ENCODE assay signal across 22 cellular contexts in the genomic region with DNA sequence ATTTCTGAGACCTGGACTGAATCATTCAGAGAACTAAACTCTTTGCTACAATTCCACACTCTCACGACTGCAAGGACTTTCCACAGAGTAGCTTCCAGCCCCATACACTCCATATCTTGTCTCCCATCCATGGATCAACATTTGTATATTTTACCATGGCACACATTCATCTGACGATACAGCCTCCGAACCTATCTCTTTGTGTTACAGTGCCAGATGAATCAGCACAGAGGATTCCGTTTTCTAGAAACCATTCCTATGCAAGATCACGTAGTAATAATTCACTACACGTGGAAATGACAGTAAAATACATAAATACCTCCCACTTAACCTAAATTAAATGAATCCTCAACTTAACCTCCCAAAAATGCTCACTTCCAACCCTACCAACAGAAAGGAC.
DNase-seq lines count a peak whose midpoint lies in the region; ATAC-seq and TF ChIP-seq lines count a peak whose summit lies in the region.
"Had no signal": no experiment of that assay in that cellular context is flagged by ENCODE, and none has a peak within 500 bp of the region (broad histone marks: within the 10 kb centered on the region; RNA-seq: fewer than 3 reads in every experiment).

No MANE protein-coding gene starts in this region.

- no peak overlapping the region for H2AK5ac ChIP-seq in IMR-90 (ENCODE audit: low read depth, low read length)

- H3K36me3 ChIP-seq in IMR-90 (ENCODE audit: control insufficient read depth, insufficient read depth, low read length) (no peaks in the 10 kb centered on the region), esophagus muscularis mucosa (no peaks in the 10 kb centered on the region), upper lobe of right lung (no peaks in the 10 kb centered on the region)
- H3K36me3 ChIP-seq: BE2C, BLaER1 had no signal

- H3K9me1 ChIP-seq in IMR-90 (ENCODE audit: insufficient read depth, low read length) = no peaks in the 10 kb centered on the region

- H3K27me3 ChIP-seq in IMR-90 (ENCODE audit: control insufficient read depth, insufficient read depth, low read length) (no peaks in the 10 kb centered on the region), esophagus muscularis mucosa (no peaks in the 10 kb centered on the region), upper lobe of right lung (no peaks in the 10 kb centered on the region)
- H3K27me3 ChIP-seq: BE2C, BLaER1 had no signal

- no TSS peak for BruUV-seq in IMR-90 (replicated peaks; lab: Mats Ljungman, UMichigan)

- H4K20me1 ChIP-seq in IMR-90 (ENCODE audit: insufficient read depth, low read length) = no peaks in the 10 kb centered on the region
- H4K20me1 ChIP-seq: BLaER1 had no signal

- 77% methylated on average over 5 of the region's 6 CpGs; no CpG with 5 or more reads in 1 of the 2 experiments for WGBS in IMR-90 (ENCODE audit: extremely low coverage in 2 of 2, insufficient read length in 1 of 2), 2 experiments
- 84% methylated on average over 6 of the region's 6 CpGs for WGBS in esophagus muscularis mucosa

- H3K9me3 ChIP-seq in IMR-90 (ENCODE audit: control insufficient read depth, insufficient read depth, low read length) (no peaks in the 10 kb centered on the region), esophagus muscularis mucosa (peaks cover 0 to 5% (median 0%) of the 10 kb centered on the region in 4 donors), upper lobe of right lung (no peaks in the 10 kb centered on the region)
- H3K9me3 ChIP-seq: BE2C, BLaER1 had no signal

- no peaks in the 10 kb centered on the region for H3K79me1 ChIP-seq in IMR-90 (ENCODE audit: low read depth in 1 of 2, low read length in 2 of 2)

- TF ChIP-seq EP300 in esophagus muscularis mucosa (IDR thresholded peaks at IDR 0.05) = no peak

- POLR2A ChIA-PET in IMR-90 (lab: Charles Lee; ENCODE audit: unreplicated experiment) = no interaction called here

- no peak for TF ChIP-seq POLR2A in IMR-90 (IDR thresholded peaks at IDR 0.05; ENCODE audit: low read depth, low read length)
- no peak for TF ChIP-seq POLR2A in esophagus muscularis mucosa (IDR thresholded peaks at IDR 0.05; ENCODE audit: low read depth)

- H3K4me2 ChIP-seq in IMR-90 (ENCODE audit: low read depth, low read length) = no peak overlapping the region
- H3K4me2 ChIP-seq: BLaER1 had no signal

- no peak for TF ChIP-seq RAD21 in IMR-90 (IDR thresholded peaks at IDR 0.05; ENCODE audit: low read length)

- DNase-seq in IMR-90 (peak; percentile 14), amniotic epithelial cell (ENCODE audit: low read depth) (peak; percentile 71), esophagus muscularis mucosa (ENCODE audit: extremely low spot score) (peak; percentile 8), upper lobe of right lung (no peak), substantia nigra (lab: John Stamatoyannopoulos, UW) (no peak)
- DNase-seq: 8988T; ACHN; BE2C; C1 segment of cervical spinal cord; CD4-positive, alpha-beta memory T cell; CD4-positive, CD25-positive, alpha-beta regulatory T cell; CD8-positive, alpha-beta memory T cell; COR-L47; DMS 273 treated with DMSO at 0.1 percent for 48 hours; DMS153; DMS53; DMS79; DND-41; GF-D8 had no signal

- TF ChIP-seq CTCF in IMR-90 (conservative IDR thresholded peaks at IDR 0.05; ENCODE audit: low read depth, low read length) (no peak), esophagus muscularis mucosa (IDR thresholded peaks at IDR 0.05) (no peak), upper lobe of right lung (IDR thresholded peaks at IDR 0.05) (no peak)

- no peak overlapping the region for H2AFZ ChIP-seq in IMR-90 (replicated peaks; ENCODE audit: low read length, poor library complexity)

- no peak overlapping the region for H4K91ac ChIP-seq in IMR-90 (ENCODE audit: insufficient read depth, low read depth, low read length)

- no peak overlapping the region for H2BK120ac ChIP-seq in IMR-90 (ENCODE audit: low read depth, low read length)

- no peak overlapping the region for H3K4ac ChIP-seq in IMR-90 (ENCODE audit: low read depth, low read length)

- no peak overlapping the region for H3K14ac ChIP-seq in IMR-90 (replicated peaks; ENCODE audit: low read depth, low read length)

- in situ Hi-C loops in IMR-90 (cut with MboI; ENCODE audit: low sequenced_read_pairs) = no loop called here

- CTCF ChIA-PET in IMR-90 (lab: Yijun Ruan, JAX) = no interaction called here

- H3K56ac ChIP-seq in IMR-90 (ENCODE audit: extremely low read depth, insufficient read depth, low read length) = no peak overlapping the region

- no peak overlapping the region for H2BK15ac ChIP-seq in IMR-90 (ENCODE audit: low read depth, low read length)

- H4K8ac ChIP-seq in IMR-90 (ENCODE audit: low read depth in 2 of 2, low read length in 2 of 2) = no peak overlapping the region

- H3K4me1 ChIP-seq in IMR-90 (ENCODE audit: control insufficient read depth, insufficient read depth, low read length) = no peaks in the 10 kb centered on the region
- H3K4me1 ChIP-seq in esophagus muscularis mucosa = no peaks in the 10 kb centered on the region
- no peaks in the 10 kb centered on the region for H3K4me1 ChIP-seq in upper lobe of right lung
- H3K4me1 ChIP-seq: BE2C, BLaER1 had no signal

- dilution Hi-C loops in IMR-90 (cut with HindIII; ENCODE audit: low sequenced_read_pairs, unreplicated experiment) = no loop called here

- H2AK9ac ChIP-seq in IMR-90 (replicated peaks; ENCODE audit: low read depth, low read length, poor library complexity) = no peak overlapping the region

- no peak overlapping the region for H3K27ac ChIP-seq in IMR-90 (ENCODE audit: insufficient read depth, low read length)
- no peak overlapping the region for H3K27ac ChIP-seq in esophagus muscularis mucosa (replicated peaks in 1 of 4)
- no peak overlapping the region for H3K27ac ChIP-seq in upper lobe of right lung
- no peak overlapping the region for H3K27ac ChIP-seq in substantia nigra (ENCODE audit: low read depth, low read length, poor library complexity, severe bottlenecking)
- H3K27ac ChIP-seq: BLaER1 had no signal

- H3K18ac ChIP-seq in IMR-90 (ENCODE audit: low read depth, low read length) = no peak overlapping the region

- H4K5ac ChIP-seq in IMR-90 (ENCODE audit: low read depth, low read length) = no peak overlapping the region

- H3K4me3 ChIP-seq in IMR-90 (ENCODE audit: insufficient read depth, low read depth, low read length) (no peak overlapping the region), esophagus muscularis mucosa (no peak overlapping the region), upper lobe of right lung (no peak overlapping the region)
- H3K4me3 ChIP-seq: BLaER1 had no signal

- ATAC-seq in IMR-90 (ENCODE audit: low read depth) (no peak), HG03097 (IDR thresholded peaks at IDR 0.05; ENCODE audit: low FRiP score, unreplicated experiment) (no peak), upper lobe of right lung (no peak)
- ATAC-seq in activated CD4-positive, CD25-positive, alpha-beta regulatory T cell treated with anti-CD3 and anti-CD28 coated beads, Interleukin-2, amount 50 U/mL, for 24 hours = no peak

- H3K23ac ChIP-seq in IMR-90 (ENCODE audit: low read depth, low read length) = no peak overlapping the region

- H2BK20ac ChIP-seq in IMR-90 (ENCODE audit: low read depth, low read length) = no peak overlapping the region

- intact Hi-C loops in IMR-90 (cut with micrococcal nuclease) (no loop called here), esophagus muscularis mucosa (cut with DNase I) (no loop called here), upper lobe of right lung (cut with DNase I) (no loop called here)

- H2BK5ac ChIP-seq in IMR-90 (ENCODE audit: low read depth, low read length, poor library complexity, severe bottlenecking) = no peak overlapping the region

- H3K9ac ChIP-seq in IMR-90 (ENCODE audit: low read depth, low read length) = no peak overlapping the region
- H3K9ac ChIP-seq: BLaER1 had no signal

TF ChIP-seq in IMR-90, 13 proteins besides CTCF, POLR2A, EP300 and RAD21:
- TF ChIP-seq RCOR1 (IDR thresholded peaks at IDR 0.05; ENCODE audit: insufficient replicate concordance, low read length) = no peak
- no peak for TF ChIP-seq MXI1 (IDR thresholded peaks at IDR 0.05; ENCODE audit: borderline replicate concordance, low read depth, low read length)
- TF ChIP-seq RFX5 (IDR thresholded peaks at IDR 0.05; ENCODE audit: low read depth, low read length) = no peak
- no peak for TF ChIP-seq MAZ (IDR thresholded peaks at IDR 0.05; ENCODE audit: borderline replicate concordance, low read depth, low read length)
- no peak for TF ChIP-seq MAFK (IDR thresholded peaks at IDR 0.05; ENCODE audit: low read depth, low read length)
- no peak for TF ChIP-seq BHLHE40 (IDR thresholded peaks at IDR 0.05; ENCODE audit: low read depth, low read length)
- no peak for TF ChIP-seq CEBPB (IDR thresholded peaks at IDR 0.05; ENCODE audit: low read depth, low read length)
TF ChIP-seq in IMR-90: peak in this region for 0.

Comparison
In these comparisons a context has a peak if more than half of its experiments do, and no peak if none do; other contexts are left out.
1. DNase-seq: peak in IMR-90 (single experiment), amniotic epithelial cell (single experiment) and esophagus muscularis mucosa (single experiment); none in upper lobe of right lung (single experiment) and substantia nigra (0 of 49).